ENCODE assay signal across 13 cellular contexts in the genomic region with DNA sequence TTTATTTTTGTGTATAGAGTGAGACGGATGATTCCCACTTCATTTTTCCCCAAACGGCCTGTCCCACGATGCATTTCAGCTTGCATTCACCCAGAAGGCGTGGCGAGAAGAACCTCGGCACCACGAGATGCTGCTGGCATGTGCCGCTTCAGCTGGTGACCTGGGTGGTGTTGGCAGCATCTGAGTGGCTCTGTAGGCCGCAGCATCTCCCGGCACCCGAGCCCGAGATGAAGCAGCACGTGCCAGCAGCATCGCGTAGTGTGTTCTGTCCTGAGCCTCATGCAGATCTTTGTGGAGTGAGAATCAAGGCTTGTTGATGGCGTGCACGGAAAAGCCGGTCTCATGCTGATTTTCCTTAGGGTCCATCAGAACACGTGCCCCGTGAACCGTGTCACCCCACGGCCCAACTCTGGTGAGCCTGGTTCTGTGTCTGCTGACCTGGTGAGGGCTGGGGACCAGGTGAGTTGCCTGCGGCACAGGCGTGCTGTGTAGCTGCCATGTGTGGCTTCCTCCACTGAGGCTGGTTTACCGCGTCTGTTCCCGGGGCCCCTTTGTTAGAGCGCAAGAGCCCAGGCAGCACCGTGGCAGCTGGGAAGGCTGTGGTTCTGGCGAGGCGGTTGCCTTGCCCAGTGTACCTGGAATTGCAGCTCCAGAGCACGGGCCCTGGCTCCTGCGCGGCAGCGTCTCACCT.
"Had no signal": no experiment of that assay in that cellular context is flagged by ENCODE, and none has a peak within 500 bp of the region (broad histone marks: within the 10 kb centered on the region; RNA-seq: fewer than 3 reads in every experiment).

No MANE protein-coding gene starts in this region.

- ATAC-seq: pancreas had no signal

- H3K27me3 ChIP-seq: pancreas, SJSA1, thyroid gland had no signal

- H3K4me3 ChIP-seq: pancreas, SJSA1, skin epidermis, thyroid gland had no signal

- DNase-seq: activated CD4-positive, alpha-beta T cell treated with anti-CD3 and anti-CD28 coated beads for 1 hour; activated CD4-positive, alpha-beta T cell treated with anti-CD3 and anti-CD28 coated beads, Interleukin-2, amount 50 U/mL, for 48 hours; central memory CD4-positive, alpha-beta T cell; cortex of kidney; effector memory CD4-positive, alpha-beta T cell; hypothalamus; mammary epithelial cell; retina; thyroid gland had no signal

- H3K9me3 ChIP-seq: pancreas, SJSA1, thyroid gland had no signal

- H3K27ac ChIP-seq: epithelial cell of prostate, pancreas, SJSA1, skin epidermis, thyroid gland had no signal

- H3K4me1 ChIP-seq: pancreas had no signal
